8 cellular contexts compared by ENCODE assay signal in the genomic region with DNA sequence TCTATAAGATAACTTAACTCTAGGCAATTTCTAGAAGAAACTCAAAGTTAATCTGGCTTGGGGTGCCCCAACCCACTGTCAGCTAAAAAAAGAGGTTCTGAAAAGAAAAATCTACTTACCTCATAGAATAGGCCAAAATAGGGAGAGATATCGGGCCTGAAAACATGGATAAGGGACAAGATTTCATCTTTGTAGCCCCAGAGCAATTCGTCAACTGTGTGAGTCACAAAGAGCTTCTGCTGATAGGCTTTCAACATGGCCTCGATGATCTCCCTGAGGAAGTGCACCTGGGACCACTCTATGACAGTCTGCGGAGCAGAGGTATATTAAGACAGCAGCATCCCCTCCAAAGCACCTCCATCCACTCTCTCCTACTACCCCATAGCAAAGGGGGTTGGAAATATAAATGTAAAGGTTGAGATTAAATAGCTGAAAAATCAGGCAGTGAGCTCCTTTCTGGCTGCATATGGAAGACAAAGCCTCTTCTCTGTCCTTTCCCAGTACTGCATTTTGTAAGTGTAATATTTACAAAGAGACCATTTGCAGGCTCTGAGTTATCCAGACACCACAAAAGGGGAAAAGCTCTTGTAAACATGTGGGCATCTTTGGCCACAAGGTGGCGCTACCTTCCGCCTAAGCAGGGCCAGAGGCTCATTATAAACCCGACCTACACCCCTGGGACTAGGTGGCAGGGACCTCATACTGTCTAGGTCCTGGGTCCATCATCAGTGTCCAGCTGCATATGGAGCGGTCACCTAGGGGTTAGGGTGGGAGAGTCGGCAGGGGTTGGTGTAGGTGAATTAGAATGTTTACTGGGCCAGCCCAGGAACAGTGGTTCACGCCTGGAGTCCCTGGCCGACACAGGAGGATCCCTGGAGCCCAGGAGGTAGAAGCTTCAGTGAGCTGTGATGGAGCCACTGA. TPM values are rescaled to one million over a fixed set of nuclear protein-coding genes. Genes with fewer than 3 reads are reported as not detected.
DNase-seq lines count a peak whose midpoint lies in the region; ATAC-seq and TF ChIP-seq lines count a peak whose summit lies in the region.

No MANE protein-coding gene starts in this region.

- peak; percentile 89 for ATAC-seq in GM18909 (IDR thresholded peaks at IDR 0.05; ENCODE audit: poor library complexity, unreplicated experiment)
- peak; percentile 93 for ATAC-seq in HG03354 (IDR thresholded peaks at IDR 0.05; ENCODE audit: poor library complexity, severe bottlenecking, unreplicated experiment)
- peak; percentile 98 for ATAC-seq in left lobe of liver

- peak; percentile 98 for TF ChIP-seq CTCF in chondrocyte (IDR thresholded peaks at IDR 0.05)

- peaks cover 7% of the 10 kb centered on the region for H3K36me3 Mint-ChIP-seq in chondrocyte (ENCODE audit: low read depth)

- peaks cover 27% of the 10 kb centered on the region for H3K4me1 Mint-ChIP-seq in chondrocyte (ENCODE audit: low read depth)

- no peaks in the 10 kb centered on the region for H3K27me3 Mint-ChIP-seq in chondrocyte (ENCODE audit: low read depth)

- no peak overlapping the region for H3K4me3 Mint-ChIP-seq in chondrocyte (ENCODE audit: unreplicated experiment)

- H3K27ac Mint-ChIP-seq in chondrocyte (ENCODE audit: unreplicated experiment) = no peak overlapping the region

- DNase-seq in AG20443 (ENCODE audit: low spot score) = peak; percentile 87
- peak; percentile 69 for DNase-seq in NCI-H460 (ENCODE audit: extremely low read depth, low read depth)
- peak; percentile 66 for DNase-seq in activated CD4-positive, alpha-beta T cell treated with anti-CD3 and anti-CD28 coated beads for 1 hour
- no peak for DNase-seq in chondrocyte (ENCODE audit: low spot score)
- peak; percentile 86 for DNase-seq in left lobe of liver (ENCODE audit: low spot score)
- DNase-seq in stimulated activated CD4-positive, alpha-beta T cell treated with anti-CD3 and anti-CD28 coated beads, Interleukin-4, amount 100 ng/mL, for 4 hours = peak; percentile 67 to 79

- H3K9me3 Mint-ChIP-seq in chondrocyte (ENCODE audit: low read depth) = no peaks in the 10 kb centered on the region

RNA-seq across cellular contexts. Expression of gene NUP54, which starts 31.5 kb away (rescaled TPM):
- total RNA-seq in NCI-H460 (2014; rRNA removed; shearing (Covaris generic)) = 31.7 and 37.3 TPM in 2 replicates
- 35.3 and 43.6 TPM in 2 replicates for polyA plus RNA-seq in NCI-H460 (2014; cell fraction: nucleus; rRNA removed)
- total RNA-seq in chondrocyte (26.1 to 41.5 TPM (median 27.3 TPM) in 3 replicates), left lobe of liver (11.8 TPM)

RNA-seq across cellular contexts. Expression of gene SCARB2, which starts 34.0 kb away (rescaled TPM):
- 133 and 137 TPM in 2 replicates for total RNA-seq in NCI-H460 (2014; rRNA removed; shearing (Covaris generic))
- 64.7 and 93.0 TPM in 2 replicates for polyA plus RNA-seq in NCI-H460 (2014; cell fraction: nucleus; rRNA removed)
- total RNA-seq in chondrocyte (145 to 165 TPM (median 155 TPM) in 3 replicates), left lobe of liver (104 TPM)
